35 cellular contexts compared by ENCODE assay signal in genomic region chr16:19707699-19708497, GRCh38. TPM values are rescaled to one million over a fixed set of nuclear protein-coding genes. Genes with fewer than 3 reads are reported as not detected.
DNase-seq lines count a peak whose midpoint lies in the region; ATAC-seq, FAIRE-seq and TF ChIP-seq lines count a peak whose summit lies in the region.
"Had no signal": no experiment of that assay in that cellular context is flagged by ENCODE, and none has a peak within 500 bp of the region (broad histone marks: within the 10 kb centered on the region; RNA-seq: fewer than 3 reads in every experiment).

No MANE protein-coding gene starts in this region.

- H3K9me3 ChIP-seq in heart left ventricle (no peaks in the 10 kb centered on the region), H1 (ENCODE audit: insufficient read depth in 2 of 2, low read depth in 1 of 2, low read length in 1 of 2) (no peaks in the 10 kb centered on the region), vagina (no peaks in the 10 kb centered on the region)
- H3K9me3 ChIP-seq: A549, ovary, spleen, thoracic aorta had no signal

- H3K4me3 Mint-ChIP-seq in nephron progenitor cell: no peak overlapping the region
- H3K4me3 Mint-ChIP-seq: activated naive CD4-positive, alpha-beta T cell treated with anti-CD3 and anti-CD28 coated beads, Interleukin-2, amount 10 ng/mL, durations not matched to agents 7 days and 5 days; CD4-positive, alpha-beta T cell; endodermal cell; immature natural killer cell; natural killer cell treated with Interleukin-12 subunit alpha and Interleukin-12 subunit beta and Interleukin-15 and Interleukin-18, amount 100 ng/mL, for 72 hours had no signal

- CTCF ChIA-PET in H1 (lab: Charles Lee; ENCODE audit: partially characterized antibody) (interaction anchor here (0.6 to 1.5 kb wide), 2 partner anchors 96 to 179 kb away, joined by 3 read pairs; no protein-coding TSS in a partner anchor), RWPE1 (lab: Yijun Ruan, JAX) (no interaction called here)

- DNase-seq in heart left ventricle (no peak), Right ventricle myocardium superior (no peak), H1 (ENCODE audit: low read depth in 1 of 2, low spot score in 2 of 2) (no peak), nephron progenitor cell (no peak), vagina (ENCODE audit: extremely low spot score in 2 of 2) (no peak), mesenteric fat pad (ENCODE audit: low spot score) (no peak), RWPE1 (ENCODE audit: low spot score) (no peak)
- DNase-seq: activated CD4-positive, alpha-beta T cell treated with anti-CD3 and anti-CD28 coated beads, Interleukin-2, amount 50 U/mL, for 4 hours; activated naive CD4-positive, alpha-beta T cell treated with anti-CD3 and anti-CD28 coated beads, Interleukin-2, amount 10 ng/mL, durations not matched to agents 7 days and 5 days; AML-193; amygdala; CD4-positive, alpha-beta T cell; cortex of kidney; EL; endodermal cell; foreskin melanocyte; GOT3; immature natural killer cell; NCI-H1092; NCI-H1694 treated with DMSO at 0.1 percent for 48 hours; NCI-H510A; ovary; retina; spleen; stimulated activated CD4-positive, alpha-beta T cell treated with anti-CD3 and anti-CD28 coated beads, Interleukin-2, amount 100 ng/mL, for 48 hours; WERI-Rb-1 had no signal

- peak overlapping the region; percentile 50 for H2BK12ac ChIP-seq in H1 (ENCODE audit: low read depth, low read length)

- POLR2A ChIA-PET in H1 (lab: Charles Lee; ENCODE audit: partially characterized antibody): interaction anchor here (1.2 to 4.2 kb wide), 4 partner anchors 8 to 154 kb away, joined by 3 to 23 read pairs (median 13); partner anchors contain the start of genes IQCK and KNOP1
- POLR2A ChIA-PET in RWPE1 (lab: Yijun Ruan, JAX; ENCODE audit: low non-redundant PET): no interaction called here

- H2AFZ ChIP-seq in H1 (ENCODE audit: low read length): no peak overlapping the region
- H2AFZ ChIP-seq: hepatocyte had no signal

- H3K4me1 Mint-ChIP-seq in nephron progenitor cell: peaks cover 44% of the 10 kb centered on the region
- H3K4me1 Mint-ChIP-seq: immature natural killer cell had no signal

- H3K4me2 ChIP-seq in H1 (ENCODE audit: insufficient read depth in 1 of 2, low read depth in 2 of 2, low read length in 2 of 2): 0 out of 4 replicates have a peak overlapping the region, but pooled peaks of 1 of the 2 experiments have one; percentile 4
- H3K4me2 ChIP-seq: A549, hepatocyte had no signal

- H3K79me2 ChIP-seq in H1 (ENCODE audit: control insufficient read depth in 1 of 2, insufficient read depth in 2 of 2, low read length in 2 of 2): peaks cover 7 to 93% of the 10 kb centered on the region in 2 experiments; a peak in 3 of 4 replicates

- H3K56ac ChIP-seq in H1 (replicated peaks; ENCODE audit: insufficient read length, low read depth, low read length): no peak overlapping the region

- TF ChIP-seq CTCF in heart left ventricle (IDR thresholded peaks at IDR 0.05) (no peak), H1 (IDR thresholded peaks at IDR 0.05; ENCODE audit: control extremely low read depth in 1 of 3, insufficient read depth in 1 of 3, low read depth in 1 of 3, low read length in 3 of 3) (no peak), nephron progenitor cell (IDR thresholded peaks at IDR 0.05) (no peak), vagina (IDR thresholded peaks at IDR 0.05) (no peak), RWPE1 (conservative IDR thresholded peaks at IDR 0.05; ENCODE audit: low read depth) (no peak)

- H2BK20ac ChIP-seq in H1 (ENCODE audit: low read length): no peak overlapping the region

- FAIRE-seq in H1 (lab: Jason Lieb, UNC): no peak
- FAIRE-seq: A549, bronchial epithelial cell, GM12891 had no signal

- H3K4ac ChIP-seq in H1 (replicated peaks; ENCODE audit: insufficient read length, low read depth, low read length): no peak overlapping the region

- H3K27ac ChIP-seq in heart left ventricle (peak overlapping the region in 9 of 12 donors; percentile 3 to 74 (median 61)), H1 (ENCODE audit: low read depth, low read length) (0 out of 2 replicates have a peak overlapping the region, but pooled peaks have one; percentile 22), vagina (peak overlapping the region; percentile 24), RWPE1 (no peak overlapping the region)
- H3K27ac ChIP-seq: hepatocyte, ovary, spleen, thoracic aorta, WERI-Rb-1 had no signal

- no peak for ATAC-seq in heart left ventricle
- no peak for ATAC-seq in Right ventricle myocardium superior (ENCODE audit: poor library complexity)
- no peak for ATAC-seq in activated CD4-positive, CD25-positive, alpha-beta regulatory T cell treated with anti-CD3 and anti-CD28 coated beads, Interleukin-2, amount 50 U/mL, for 24 hours
- ATAC-seq: esophagus mucosa; natural killer cell treated with Interleukin-12 subunit alpha and Interleukin-12 subunit beta and Interleukin-15 and Interleukin-18, amount 100 ng/mL, for 72 hours had no signal

- no peaks in the 10 kb centered on the region for H3K9me3 Mint-ChIP-seq in nephron progenitor cell
- H3K9me3 Mint-ChIP-seq: activated naive CD4-positive, alpha-beta T cell treated with anti-CD3 and anti-CD28 coated beads, Interleukin-2, amount 10 ng/mL, durations not matched to agents 7 days and 5 days; CD4-positive, alpha-beta T cell; endodermal cell; IgD-negative memory B cell; immature natural killer cell; natural killer cell treated with Interleukin-12 subunit alpha and Interleukin-12 subunit beta and Interleukin-15 and Interleukin-18, amount 100 ng/mL, for 72 hours had no signal

- H3K36me3 ChIP-seq in heart left ventricle: peaks cover 0 to 82% (median 47%) of the 10 kb centered on the region in 9 donors
- peaks cover 34 to 88% (median 55%) of the 10 kb centered on the region in 4 experiments for H3K36me3 ChIP-seq in H1 (ENCODE audit: control insufficient read depth in 2 of 4, insufficient read depth in 4 of 4, low read length in 3 of 4)
- peaks cover 0 to 38% of the 10 kb centered on the region in 2 donors for H3K36me3 ChIP-seq in vagina
- H3K36me3 ChIP-seq: ovary had no signal

- H3K27me3 Mint-ChIP-seq in nephron progenitor cell (ENCODE audit: low read depth, poor library complexity): no peaks in the 10 kb centered on the region
- H3K27me3 Mint-ChIP-seq: activated naive CD4-positive, alpha-beta T cell treated with anti-CD3 and anti-CD28 coated beads, Interleukin-2, amount 10 ng/mL, durations not matched to agents 7 days and 5 days; CD4-positive, alpha-beta T cell; IgD-negative memory B cell; natural killer cell treated with Interleukin-12 subunit alpha and Interleukin-12 subunit beta and Interleukin-15 and Interleukin-18, amount 100 ng/mL, for 72 hours had no signal

- 86 to 89% (median 87%) methylated on average over 23 of the region's 23 CpGs for WGBS in heart left ventricle, 4 donors
- WGBS in H1 (ENCODE audit: extremely low coverage in 1 of 2, insufficient coverage in 1 of 2, insufficient read length in 1 of 2, insufficient replicate concordance in 2 of 2, low coverage in 1 of 2, low lambda C conversion rate in 2 of 2, missing lambda C conversion rate in 1 of 2), 2 experiments: 90% methylated on average over 8 of the region's 23 CpGs; no CpG with 5 or more reads in 1 of the 2 experiments

- no peak overlapping the region for H2BK15ac ChIP-seq in H1 (ENCODE audit: low read length)

- no peak overlapping the region for H4K5ac ChIP-seq in H1 (ENCODE audit: insufficient read length, low read depth, low read length)

- H3K27ac Mint-ChIP-seq in nephron progenitor cell: peak overlapping the region; percentile 86
- H3K27ac Mint-ChIP-seq: CD4-positive, alpha-beta T cell; endodermal cell; IgD-negative memory B cell; immature natural killer cell; natural killer cell treated with Interleukin-12 subunit alpha and Interleukin-12 subunit beta and Interleukin-15 and Interleukin-18, amount 100 ng/mL, for 72 hours had no signal

- H2AK5ac ChIP-seq in H1 (ENCODE audit: low read depth, low read length): 0 out of 2 replicates have a peak overlapping the region, but pooled peaks have one; percentile 28

- no peak overlapping the region for H3K4me3 ChIP-seq in heart left ventricle
- H3K4me3 ChIP-seq in H1 (ENCODE audit: extremely low read depth in 1 of 4, insufficient read depth in 2 of 4, low read depth in 3 of 4, low read length in 4 of 4): no peak overlapping the region; a peak in 1 of 8 replicates
- H3K4me3 ChIP-seq in vagina: no peak overlapping the region
- H3K4me3 ChIP-seq: A549, hepatocyte, ovary, spleen, thoracic aorta had no signal

- no peak overlapping the region for H2BK120ac ChIP-seq in H1 (replicated peaks; ENCODE audit: low read depth, low read length)

- no peaks in the 10 kb centered on the region for H3K23me2 ChIP-seq in H1 (ENCODE audit: low read depth, low read length)

- no peak for TF ChIP-seq RAD21 in H1 (IDR thresholded peaks at IDR 0.05 in 1 of 2, conservative IDR thresholded peaks at IDR 0.05 in 1 of 2; ENCODE audit: low read depth in 2 of 2, low read length in 2 of 2)

- peaks cover 42 to 57% of the 10 kb centered on the region in 2 experiments for H4K20me1 ChIP-seq in H1 (replicated peaks in 1 of 2; ENCODE audit: control insufficient read depth in 1 of 2, insufficient read depth in 2 of 2, low read length in 2 of 2)

- no peak overlapping the region for H4K8ac ChIP-seq in H1 (ENCODE audit: extremely low read depth, insufficient read depth, low read length)

- TF ChIP-seq POLR2A in heart left ventricle (IDR thresholded peaks at IDR 0.05): no peak
- no peak for TF ChIP-seq POLR2A in H1 (IDR thresholded peaks at IDR 0.05; ENCODE audit: control extremely low read depth in 1 of 2, low read depth in 2 of 2, low read length in 2 of 2)
- no peak for TF ChIP-seq POLR2A in vagina (IDR thresholded peaks at IDR 0.05)

- no peak for TF ChIP-seq EP300 in H1 (IDR thresholded peaks at IDR 0.05; ENCODE audit: borderline replicate concordance in 1 of 2, low read depth in 2 of 2, low read length in 2 of 2)

- H3K36me3 Mint-ChIP-seq in nephron progenitor cell (ENCODE audit: low read depth): peaks cover 70% of the 10 kb centered on the region

- peaks cover 33% of the 10 kb centered on the region for H3K79me1 ChIP-seq in H1 (ENCODE audit: low read depth, low read length)

- peaks cover 4 to 46% (median 30%) of the 10 kb centered on the region in 12 donors for H3K4me1 ChIP-seq in heart left ventricle
- H3K4me1 ChIP-seq in H1 (replicated peaks in 1 of 4; ENCODE audit: control insufficient read depth in 3 of 4, insufficient read depth in 4 of 4, low read length in 3 of 4): peaks cover 12 to 50% (median 36%) of the 10 kb centered on the region in 4 experiments
- H3K4me1 ChIP-seq in vagina: peaks cover 21% of the 10 kb centered on the region
- H3K4me1 ChIP-seq: spleen had no signal

- H3K27me3 ChIP-seq in heart left ventricle (no peaks in the 10 kb centered on the region), H1 (replicated peaks in 1 of 4; ENCODE audit: control insufficient read depth in 3 of 4, extremely low read depth in 1 of 4, insufficient read depth in 3 of 4, low read length in 3 of 4) (no peaks in the 10 kb centered on the region), vagina (no peaks in the 10 kb centered on the region)
- H3K27me3 ChIP-seq: hepatocyte, ovary, spleen had no signal

- H3K18ac ChIP-seq in H1 (ENCODE audit: extremely low read depth, low read length): no peak overlapping the region; the same call in 1 of the 2 replicates

- H4K91ac ChIP-seq in H1 (replicated peaks; ENCODE audit: insufficient read length, low read length): peak overlapping the region; percentile 15

- H3K23ac ChIP-seq in H1 (ENCODE audit: insufficient read length): no peak overlapping the region

- H3K14ac ChIP-seq in H1 (ENCODE audit: insufficient read length): no peak overlapping the region

- no peak overlapping the region for H3K9ac ChIP-seq in H1 (replicated peaks in 1 of 4; ENCODE audit: extremely low read depth in 1 of 4, low read depth in 3 of 4, low read length in 3 of 4)

- intact Hi-C loops in heart left ventricle (cut with DNase I): loop anchor here in 1 of 10 donors (10.0 kb wide), 2 partner anchors 47 to 63 kb away; no protein-coding TSS in a partner anchor
- intact Hi-C loops in Right ventricle myocardium superior (cut with DNase I): no loop called here
- intact Hi-C loops in vagina (cut with DNase I): no loop called here

- peak overlapping the region; percentile 15; the same call in 1 of the 2 replicates for H2BK5ac ChIP-seq in H1 (ENCODE audit: low read depth, low read length)

RNA-seq across cellular contexts. Expression of gene KNOP1, which starts 10.1 kb away (rescaled TPM):
- total RNA-seq in heart left ventricle (10 to 100 TPM in 1 of 9 donors, 1 to 10 TPM in 8; 6.3 to 11.5 (median 7.9) TPM), Right ventricle myocardium superior (6.2 TPM), vagina (7.9 TPM), mesenteric fat pad (14.3 TPM)
- polyA plus RNA-seq in heart left ventricle (10 to 100 TPM in 1 of 2 donors, 1 to 10 TPM in 1; 9.1 to 12.1 TPM), H1 (2011; rRNA removed) (21.3 and 21.6 TPM in 2 replicates)
- total RNA-seq in H1 (2021; fragmentation: NEBNext Ultra II Directional; extraction: Animal tissue kit (Norgen Biotek cat#: 25700)): 80.8 and 87.9 TPM in 2 replicates
- polyA plus RNA-seq in H1 (2011; cell fraction: cytosol; rRNA removed): 30.6 TPM
- 28.8 TPM for polyA plus RNA-seq in H1 (2011; cell fraction: nucleus; rRNA removed)
- 79.8 to 109 TPM (median 84.5 TPM) in 4 replicates for polyA plus RNA-seq in H1 (2012, experiment 1 of 2)
- 58.1 TPM for polyA plus RNA-seq in H1 (2012, experiment 2 of 2)
- 166 TPM for polyA plus RNA-seq in H1 (2013, experiment 1 of 2)
- polyA plus RNA-seq in H1 (2013, experiment 2 of 2): 154 TPM
- 48.1 and 53.1 TPM in 2 replicates for polyA minus RNA-seq in H1 (2011; rRNA and poly(A)+ RNA removed)
- 24.3 TPM for polyA minus RNA-seq in H1 (2011; cell fraction: cytosol; rRNA and poly(A)+ RNA removed)
- polyA minus RNA-seq in H1 (2011; cell fraction: nucleus; rRNA and poly(A)+ RNA removed): 57.8 TPM

RNA-seq across cellular contexts. Expression of gene IQCK, which starts 10.2 kb away (rescaled TPM):
- total RNA-seq in heart left ventricle: 10 to 100 TPM in 3 of 9 donors, 1 to 10 TPM in 6; 5.7 to 17.4 (median 9.0) TPM
- 1 to 10 TPM; 5.6 to 9.6 TPM for polyA plus RNA-seq in heart left ventricle
- total RNA-seq in Right ventricle myocardium superior: 6.5 TPM
- total RNA-seq in H1 (2021; fragmentation: NEBNext Ultra II Directional; extraction: Animal tissue kit (Norgen Biotek cat#: 25700)): 5.8 and 6.2 TPM in 2 replicates
- polyA plus RNA-seq in H1 (2011; rRNA removed): 9.3 and 10.4 TPM in 2 replicates
- polyA plus RNA-seq in H1 (2011; cell fraction: cytosol; rRNA removed): 7.9 TPM
- 4.7 TPM for polyA plus RNA-seq in H1 (2011; cell fraction: nucleus; rRNA removed)
- polyA plus RNA-seq in H1 (2012, experiment 1 of 2): 4.6 to 7.0 TPM (median 5.2 TPM) in 4 replicates
- 1.3 TPM for polyA plus RNA-seq in H1 (2012, experiment 2 of 2)
- polyA plus RNA-seq in H1 (2013, experiment 1 of 2): 3.9 TPM
- 3.7 TPM for polyA plus RNA-seq in H1 (2013, experiment 2 of 2)
- 6.1 and 7.3 TPM in 2 replicates for polyA minus RNA-seq in H1 (2011; rRNA and poly(A)+ RNA removed)
- polyA minus RNA-seq in H1 (2011; cell fraction: cytosol; rRNA and poly(A)+ RNA removed): 2.9 TPM
- polyA minus RNA-seq in H1 (2011; cell fraction: nucleus; rRNA and poly(A)+ RNA removed): 12.8 TPM
- 19.2 TPM for total RNA-seq in vagina
- total RNA-seq in mesenteric fat pad: 9.7 TPM
